ENCODE assay signal across 28 cellular contexts in genomic region chr7:73700070-73700423, GRCh38.
"Had no signal": no experiment of that assay in that cellular context is flagged by ENCODE, and none has a peak within 500 bp of the region (broad histone marks: within the 10 kb centered on the region; RNA-seq: fewer than 3 reads in every experiment).

No MANE protein-coding gene starts in this region.

- H3K27me3 ChIP-seq: adrenal gland, cardiac muscle cell, dorsolateral prefrontal cortex, neural progenitor cell, ovary, testis had no signal

- H3K9me3 Mint-ChIP-seq: activated naive CD4-positive, alpha-beta T cell treated with anti-CD3 and anti-CD28 coated beads, Interleukin-2, amount 10 ng/mL, durations not matched to agents 7 days and 5 days; endodermal cell; naive B cell; neural progenitor cell; type B pancreatic cell had no signal

- H3K36me3 ChIP-seq: neural progenitor cell, ovary had no signal

- H3K4me3 Mint-ChIP-seq: activated CD8-positive, alpha-beta T cell treated with anti-CD3 and anti-CD28 coated beads, Interleukin-2, amount 10 ng/mL, durations not matched to agents 7 days and 5 days; activated naive CD4-positive, alpha-beta T cell treated with anti-CD3 and anti-CD28 coated beads, Interleukin-2, amount 10 ng/mL, durations not matched to agents 7 days and 5 days; endodermal cell; naive B cell; neural progenitor cell; type B pancreatic cell had no signal

- DNase-seq: activated CD4-positive, alpha-beta T cell treated with anti-CD3 and anti-CD28 coated beads for 48 hours; activated CD4-positive, CD25-positive, alpha-beta regulatory T cell; activated CD8-positive, alpha-beta memory T cell treated with anti-CD3 and anti-CD28 coated beads, Interleukin-2, amount 50 U/mL, for 4 hours; activated CD8-positive, alpha-beta T cell treated with anti-CD3 and anti-CD28 coated beads, Interleukin-2, amount 10 ng/mL, durations not matched to agents 7 days and 5 days; activated effector memory CD4-positive, alpha-beta T cell treated with Interleukin-2 at 50 U/mL for 16 hours; activated naive CD4-positive, alpha-beta T cell treated with anti-CD3 and anti-CD28 coated beads, Interleukin-2, amount 10 ng/mL, durations not matched to agents 7 days and 5 days; activated T-cell treated with anti-CD3 and anti-CD28 coated beads, Interleukin-2, amount 50 U/mL, for 48 hours; adrenal gland; endodermal cell; foreskin fibroblast; hippocampal formation; left cardiac atrium; mesenchymal stem cell; mucosa of descending colon; naive B cell; ovary; psoas muscle; right cardiac atrium; stimulated activated CD4-positive, alpha-beta T cell treated with anti-CD3 and anti-CD28 coated beads, Interleukin-2, amount 100 ng/mL, for 48 hours; testis had no signal

- H3K27ac ChIP-seq: adrenal gland, cardiac muscle cell, epithelial cell of prostate, neural progenitor cell, ovary, psoas muscle, skin epidermis, testis had no signal

- H3K4me3 ChIP-seq: adrenal gland, cardiac muscle cell, dorsolateral prefrontal cortex, mucosa of descending colon, neural progenitor cell, ovary, psoas muscle, skin epidermis, testis had no signal

- H3K9ac ChIP-seq: neural progenitor cell had no signal

- H3K27me3 Mint-ChIP-seq: activated naive CD4-positive, alpha-beta T cell treated with anti-CD3 and anti-CD28 coated beads, Interleukin-2, amount 10 ng/mL, durations not matched to agents 7 days and 5 days; type B pancreatic cell had no signal

- FAIRE-seq: colon, islet of Langerhans had no signal

- H3K27ac Mint-ChIP-seq: activated CD8-positive, alpha-beta T cell treated with anti-CD3 and anti-CD28 coated beads, Interleukin-2, amount 10 ng/mL, durations not matched to agents 7 days and 5 days; activated naive CD4-positive, alpha-beta T cell treated with anti-CD3 and anti-CD28 coated beads, Interleukin-2, amount 10 ng/mL, durations not matched to agents 7 days and 5 days; neural progenitor cell; type B pancreatic cell had no signal

- H3K4me2 ChIP-seq: neural progenitor cell had no signal

- H2AFZ ChIP-seq: neural progenitor cell had no signal

- H3K9me3 ChIP-seq: adrenal gland, mucosa of descending colon, ovary, psoas muscle, testis had no signal

- ATAC-seq: activated CD8-positive, alpha-beta T cell treated with anti-CD3 and anti-CD28 coated beads, Interleukin-2, amount 10 ng/mL, durations not matched to agents 7 days and 5 days; left cardiac atrium; mucosa of descending colon; psoas muscle; right cardiac atrium had no signal

- H3K4me1 ChIP-seq: adrenal gland, psoas muscle had no signal
